Comparison of ENCODE assay signal across 1 cellular context in the genomic region with DNA sequence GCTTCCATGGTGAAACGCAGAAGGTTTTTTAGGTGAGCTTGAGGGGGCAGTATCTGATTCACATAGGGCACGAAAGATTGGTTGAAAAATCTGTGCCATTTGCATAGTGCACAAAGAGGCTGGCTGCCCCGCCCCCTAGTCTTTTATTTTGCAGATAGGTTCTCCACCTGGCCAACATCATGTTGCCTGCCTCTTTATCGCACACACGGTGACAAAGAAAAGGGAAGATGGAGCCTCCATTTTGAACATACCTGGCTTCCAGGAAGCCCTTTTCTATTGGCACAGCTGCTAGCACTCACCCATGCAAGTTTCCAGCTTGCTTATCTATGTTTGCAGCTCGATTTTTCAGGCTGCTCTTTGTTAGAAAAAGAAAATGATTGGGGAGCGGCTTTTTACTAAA.
TF ChIP-seq lines count a peak whose summit lies in the region.

No MANE protein-coding gene starts in this region.

TF ChIP-seq in WTC11, 78 proteins besides CTCF, POLR2A, EP300 and RAD21 (continued from another document):
- no peak for TF ChIP-seq ERG (CRISPR knock-in tag; IDR thresholded peaks at IDR 0.05)
- no peak for TF ChIP-seq EMX1 (CRISPR knock-in tag; IDR thresholded peaks at IDR 0.05)
- no peak for TF ChIP-seq GTF2I (CRISPR knock-in tag; conservative IDR thresholded peaks at IDR 0.05)
